ENCODE assay signal across 1 cellular context in genomic region chr1:155272466-155273133, GRCh38.
TF ChIP-seq lines count a peak whose summit lies in the region.

No MANE protein-coding gene starts in this region.

TF ChIP-seq in K562, 482 proteins besides CTCF, POLR2A, EP300 and RAD21 (continues in another document):
- TF ChIP-seq ZNF316 (IDR thresholded peaks at IDR 0.05) (no peak), NONO (IDR thresholded peaks at IDR 0.05; ENCODE audit: low read depth in 2 of 2, low read length in 1 of 2) (no peak), L3MBTL2 (IDR thresholded peaks at IDR 0.05) (no peak), SETDB1 (IDR thresholded peaks at IDR 0.05; ENCODE audit: low read length) (no peak), ARID1B (IDR thresholded peaks at IDR 0.05) (0 out of 2 replicates have a peak, but pooled peaks have one; percentile 20), TCF7 (IDR thresholded peaks at IDR 0.05; ENCODE audit: borderline replicate concordance) (no peak), SFPQ (IDR thresholded peaks at IDR 0.05; ENCODE audit: low read depth, low read length) (no peak), KDM1A (IDR thresholded peaks at IDR 0.05) (peak in 1 of 2 experiments; percentile 6; a peak in 1 of 4 replicates), ZNF280B (CRISPR knock-in tag; IDR thresholded peaks at IDR 0.05) (no peak), ZNF699 (CRISPR knock-in tag; IDR thresholded peaks at IDR 0.05; ENCODE audit: insufficient replicate concordance) (no peak), NFYB (IDR thresholded peaks at IDR 0.05; ENCODE audit: extremely low read depth, insufficient read length) (no peak), CBX5 (IDR thresholded peaks at IDR 0.05; ENCODE audit: borderline replicate concordance, low read depth) (no peak), PRDM10 (IDR thresholded peaks at IDR 0.05; ENCODE audit: partially characterized antibody) (no peak), FOXM1 (IDR thresholded peaks at IDR 0.05; ENCODE audit: low read depth) (no peak), FOXM1 (CRISPR knock-in tag; IDR thresholded peaks at IDR 0.05; ENCODE audit: low read depth) (0 out of 2 replicates have a peak, but pooled peaks have one; percentile 9), MLLT1 (IDR thresholded peaks at IDR 0.05) (0 out of 4 replicates have a peak, but pooled peaks of 1 of the 2 experiments have one; percentile 8), NKRF (IDR thresholded peaks at IDR 0.05; ENCODE audit: borderline replicate concordance) (0 out of 2 replicates have a peak, but pooled peaks have one; percentile 8), LARP7 (IDR thresholded peaks at IDR 0.05) (0 out of 2 replicates have a peak, but pooled peaks have one; percentile 54), TRIM28 (IDR thresholded peaks at IDR 0.05) (no peak), EHMT2 (IDR thresholded peaks at IDR 0.05) (no peak), TOE1 (IDR thresholded peaks at IDR 0.05; ENCODE audit: borderline replicate concordance) (peak; percentile 20; the same call in 1 of the 2 replicates), TOE1 (CRISPR knock-in tag; IDR thresholded peaks at IDR 0.05; ENCODE audit: borderline replicate concordance, low read depth) (no peak), FOSL1 (tag; conservative IDR thresholded peaks at IDR 0.05) (no peak), ZBTB33 (CRISPR knock-in tag; IDR thresholded peaks at IDR 0.05) (no peak), CCAR2 (IDR thresholded peaks at IDR 0.05; ENCODE audit: low read depth, low read length) (no peak), BRCA1 (IDR thresholded peaks at IDR 0.05) (no peak), BRCA1 (CRISPR knock-in tag; IDR thresholded peaks at IDR 0.05) (no peak), TCF7L2 (IDR thresholded peaks at IDR 0.05; ENCODE audit: low read depth, low read length) (no peak), FOXP4 (CRISPR knock-in tag; IDR thresholded peaks at IDR 0.05; ENCODE audit: borderline replicate concordance) (0 out of 2 replicates have a peak, but pooled peaks have one; percentile 13), NBN (IDR thresholded peaks at IDR 0.05; ENCODE audit: low read depth) (0 out of 2 replicates have a peak, but pooled peaks have one; percentile 39), CBX1 (IDR thresholded peaks at IDR 0.05; ENCODE audit: low read depth) (no peak), GATAD2B (IDR thresholded peaks at IDR 0.05; ENCODE audit: borderline replicate concordance) (no peak), ZBTB26 (CRISPR knock-in tag; IDR thresholded peaks at IDR 0.05) (0 out of 2 replicates have a peak, but pooled peaks have one; percentile 9), NFE2 (IDR thresholded peaks at IDR 0.05; ENCODE audit: low read depth) (no peak), ZFPM2 (CRISPR knock-in tag; IDR thresholded peaks at IDR 0.05) (no peak), COPS2 (conservative IDR thresholded peaks at IDR 0.05) (no peak), ZHX1 (conservative IDR thresholded peaks at IDR 0.05; ENCODE audit: low read length) (no peak), SREBF2 (CRISPR knock-in tag; IDR thresholded peaks at IDR 0.05) (no peak), NR0B1 (IDR thresholded peaks at IDR 0.05; ENCODE audit: partially characterized antibody) (no peak), PHF21A (IDR thresholded peaks at IDR 0.05; ENCODE audit: borderline replicate concordance, low read depth) (no peak)
